Comparison of ENCODE assay signal across 23 cellular contexts in genomic region chr12:2185751-2186341, GRCh38.
"Had no signal": no experiment of that assay in that cellular context is flagged by ENCODE, and none has a peak within 500 bp of the region (broad histone marks: within the 10 kb centered on the region; RNA-seq: fewer than 3 reads in every experiment).

No MANE protein-coding gene starts in this region.

- H3K9me3 ChIP-seq: body of pancreas, spleen, testis, vagina had no signal

- H3K4me3 ChIP-seq: body of pancreas, spleen, testis, vagina had no signal

- H3K27ac ChIP-seq: body of pancreas, parathyroid adenoma, spleen, testis, vagina had no signal

- H3K9ac ChIP-seq: parathyroid adenoma had no signal

- H3K36me3 ChIP-seq: spleen, vagina had no signal

- ATAC-seq: activated CD8-positive, alpha-beta T cell treated with anti-CD3 and anti-CD28 coated beads, Interleukin-2, amount 10 ng/mL, durations not matched to agents 7 days and 5 days; activated naive CD8-positive, alpha-beta T cell treated with anti-CD3 and anti-CD28 coated beads, Interleukin-2, amount 50 U/mL, for 24 hours; body of pancreas; left ventricle myocardium superior; natural killer cell treated with Interleukin-12 subunit alpha and Interleukin-12 subunit beta and Interleukin-15 and Interleukin-18, amount 100 ng/mL, for 72 hours had no signal

- H3K27me3 ChIP-seq: body of pancreas, spleen, testis, vagina had no signal

- H2AFZ ChIP-seq: parathyroid adenoma had no signal

- H3K79me2 ChIP-seq: parathyroid adenoma had no signal

- H3K4me1 ChIP-seq: body of pancreas, parathyroid adenoma, testis had no signal

- DNase-seq: activated CD4-positive, alpha-beta T cell treated with anti-CD3 and anti-CD28 coated beads for 1 hour; activated CD4-positive, alpha-beta T cell treated with anti-CD3 and anti-CD28 coated beads, Interleukin-2, amount 50 U/mL, for 1 hour; activated CD8-positive, alpha-beta T cell treated with anti-CD3 and anti-CD28 coated beads, Interleukin-2, amount 10 ng/mL, durations not matched to agents 7 days and 5 days; activated gamma-delta T cell; activated naive CD4-positive, alpha-beta T cell treated with anti-CD3 and anti-CD28 coated beads, Interleukin-2, amount 50 U/mL, for 16 hours; activated naive CD8-positive, alpha-beta T cell treated with anti-CD3 and anti-CD28 coated beads, Interleukin-2, amount 50 U/mL, for 24 hours; body of pancreas; caudate nucleus; effector CD4-positive, alpha-beta T cell; foreskin melanocyte; glutamatergic neuron; hypothalamus; left ventricle myocardium superior; mammary epithelial cell; spleen; stimulated activated CD4-positive, alpha-beta T cell treated with anti-CD3 and anti-CD28 coated beads, Interleukin-4, amount 100 ng/mL, for 1 hour; stimulated activated naive CD4-positive, alpha-beta T cell; T-helper 9 cell; testis; trophoblast cell had no signal
